21 cellular contexts compared by ENCODE assay signal in the genomic region with DNA sequence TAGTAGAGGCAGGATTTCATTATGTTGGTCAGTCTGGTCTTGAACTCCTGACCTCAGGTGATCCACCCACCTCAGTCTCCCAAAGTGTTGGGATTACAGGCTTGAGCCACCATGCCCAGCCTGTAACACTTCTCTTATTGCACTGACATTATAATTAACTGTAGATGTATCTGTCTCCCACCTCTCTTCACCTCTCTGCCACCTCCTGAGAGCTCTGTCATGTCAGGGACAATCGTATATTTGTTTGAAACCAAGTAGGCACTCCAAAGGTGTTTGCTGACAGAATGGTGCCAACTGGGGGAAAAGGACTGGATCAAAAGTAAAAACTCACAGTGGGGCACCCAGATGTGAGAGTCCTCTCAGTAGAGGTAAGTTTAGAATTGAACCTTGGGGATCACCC. TPM values are rescaled to one million over a fixed set of nuclear protein-coding genes. Genes with fewer than 3 reads are reported as not detected.
DNase-seq lines count a peak whose midpoint lies in the region; ATAC-seq and TF ChIP-seq lines count a peak whose summit lies in the region.
"Had no signal": no experiment of that assay in that cellular context is flagged by ENCODE, and none has a peak within 500 bp of the region (broad histone marks: within the 10 kb centered on the region; RNA-seq: fewer than 3 reads in every experiment).

No MANE protein-coding gene starts in this region.

- H3K36me3 Mint-ChIP-seq in CD14-positive monocyte = no peaks in the 10 kb centered on the region
- H3K36me3 Mint-ChIP-seq: CD8-positive, alpha-beta T cell had no signal

- no peaks in the 10 kb centered on the region for H3K9me3 ChIP-seq in gastrocnemius medialis
- H3K9me3 ChIP-seq in left lung = no peaks in the 10 kb centered on the region
- H3K9me3 ChIP-seq: Caco-2, SJSA1 had no signal

- no peak overlapping the region for H3K4me3 ChIP-seq in HL-60 (replicated peaks; ENCODE audit: insufficient read depth, low read length)
- H3K4me3 ChIP-seq in gastrocnemius medialis = no peak overlapping the region
- H3K4me3 ChIP-seq in left lung = no peak overlapping the region
- H3K4me3 ChIP-seq: GM12878, GM23338, SJSA1 had no signal

- ATAC-seq in left ventricle myocardium superior (peak; percentile 53), gastrocnemius medialis (no peak), left lung (no peak)
- ATAC-seq in activated CD4-positive, CD25-positive, alpha-beta regulatory T cell treated with anti-CD3 and anti-CD28 coated beads, Interleukin-2, amount 50 U/mL, for 24 hours = no peak
- ATAC-seq: CD8-positive, alpha-beta T cell; GM12878; GM23338 had no signal

- peak overlapping the region; percentile 87 to 95 (median 94) for H3K27ac Mint-ChIP-seq in CD14-positive monocyte
- H3K27ac Mint-ChIP-seq: CD8-positive, alpha-beta T cell; GM23338; H9; HFFc6 had no signal

- DNase-seq in CD14-positive monocyte (ENCODE audit: low spot score) (no peak), HL-60 (ENCODE audit: low read depth in 1 of 2, low spot score in 1 of 2) (no peak), left ventricle myocardium superior (no peak), gastrocnemius medialis (no peak), HCEC 1CT (no peak), left lung (no peak)
- DNase-seq: Caco-2; CD8-positive, alpha-beta T cell; H9; HFFc6; NCI-H1105; NCI-H1436 treated with DMSO at 0.1 percent for 48 hours; NCI-H187 treated with DMSO at 0.1 percent for 48 hours; NCI-H446; NCI-H524 treated with DMSO at 0.1 percent for 48 hours had no signal

- no peak for TF ChIP-seq POLR2A in gastrocnemius medialis (IDR thresholded peaks at IDR 0.05)

- H3K4me1 ChIP-seq in gastrocnemius medialis = peaks cover 16 to 24% of the 10 kb centered on the region in 2 donors
- peaks cover 0 to 18% of the 10 kb centered on the region in 2 donors for H3K4me1 ChIP-seq in left lung
- H3K4me1 ChIP-seq: Caco-2 had no signal

- no peaks in the 10 kb centered on the region for H3K36me3 ChIP-seq in gastrocnemius medialis
- no peaks in the 10 kb centered on the region for H3K36me3 ChIP-seq in left lung
- H3K36me3 ChIP-seq: SJSA1 had no signal

- in situ Hi-C loops in gastrocnemius medialis (cut with MboI; ENCODE audit: low sequenced_read_pairs in 4 of 4) = no loop called here

- H3K9me3 Mint-ChIP-seq in CD14-positive monocyte = no peaks in the 10 kb centered on the region
- H3K9me3 Mint-ChIP-seq: CD8-positive, alpha-beta T cell; GM23338; H9; HFFc6 had no signal

- no peaks in the 10 kb centered on the region for H3K27me3 ChIP-seq in HL-60 (ENCODE audit: insufficient read depth, poor library complexity, severe bottlenecking)
- H3K27me3 ChIP-seq in gastrocnemius medialis = no peaks in the 10 kb centered on the region
- H3K27me3 ChIP-seq in left lung = no peaks in the 10 kb centered on the region
- H3K27me3 ChIP-seq: SJSA1 had no signal

- intact Hi-C loops in CD14-positive monocyte (cut with micrococcal nuclease) = no loop called here
- intact Hi-C loops in left ventricle myocardium superior (cut with micrococcal nuclease) = no loop called here
- intact Hi-C loops in gastrocnemius medialis (cut with DNase I; ENCODE audit: low total_unique reads) = no loop called here
- intact Hi-C loops in left lung (cut with DNase I) = no loop called here

- H3K27ac ChIP-seq in HL-60 (replicated peaks) (peak overlapping the region; percentile 58), gastrocnemius medialis (peak overlapping the region in 3 of 4 donors; percentile 29 to 58 (median 34)), left lung (peak overlapping the region in 1 of 2 donors; percentile 85)
- H3K27ac ChIP-seq: SJSA1 had no signal

- no peak overlapping the region for H3K4me3 Mint-ChIP-seq in CD14-positive monocyte
- H3K4me3 Mint-ChIP-seq: CD8-positive, alpha-beta T cell; GM23338; H9; HFFc6 had no signal

- H3K4me1 Mint-ChIP-seq in CD14-positive monocyte = peaks cover 48% of the 10 kb centered on the region
- H3K4me1 Mint-ChIP-seq: GM23338, H9 had no signal

- TF ChIP-seq CTCF in CD14-positive monocyte (IDR thresholded peaks at IDR 0.05) (no peak), HL-60 (IDR thresholded peaks at IDR 0.05; ENCODE audit: insufficient read depth, low read length) (no peak), gastrocnemius medialis (IDR thresholded peaks at IDR 0.05 in 4 of 5, conservative IDR thresholded peaks at IDR 0.05 in 1 of 5) (no peak), left lung (IDR thresholded peaks at IDR 0.05) (no peak)

- peaks cover 0 to 2% (median 0%) of the 10 kb centered on the region in 3 donors for H3K27me3 Mint-ChIP-seq in CD14-positive monocyte (ENCODE audit: low read depth in 3 of 3)

RNA-seq across cellular contexts. Expression of a gene that starts 17.3 kb away (rescaled TPM):
- polyA plus RNA-seq in CD14-positive monocyte = 10 to 100 TPM; 71.7 to 93.8 TPM
- 119 TPM for total RNA-seq in left ventricle myocardium superior
- 10 to 100 TPM; 25.3 to 50.6 (median 46.5) TPM for total RNA-seq in gastrocnemius medialis
- 10 to 100 TPM; 43.4 to 61.7 TPM for total RNA-seq in left lung

RNA-seq across cellular contexts. Expression of a gene that starts 41.8 kb away (rescaled TPM):
- polyA plus RNA-seq in CD14-positive monocyte = not detected
- total RNA-seq in left ventricle myocardium superior (4.0 TPM), gastrocnemius medialis (1 to 10 TPM in 1 of 4 donors, under 1 TPM in 2, not detected in 1; 0.18 to 1.4 (median 0.49) TPM), left lung (under 1 TPM; 0.58 to 0.86 TPM)
- total RNA-seq: Caco-2; CD8-positive, alpha-beta T cell; GM12878; HFFc6; LHCN-M2; MCF 10A had no signal
